8 cellular contexts compared by ENCODE assay signal in genomic region chr3:169812124-169812843, GRCh38. TPM values are rescaled to one million over a fixed set of nuclear protein-coding genes. Genes with fewer than 3 reads are reported as not detected.
DNase-seq lines count a peak whose midpoint lies in the region; ATAC-seq lines count a peak whose summit lies in the region.

No MANE protein-coding gene starts in this region.

- H3K9ac ChIP-seq in endocrine pancreas (ENCODE audit: control insufficient read depth, insufficient read depth, low read length) = peak overlapping the region; percentile 77

- peaks cover 11% of the 10 kb centered on the region for H3K36me3 Mint-ChIP-seq in activated CD4-positive, alpha-beta memory T cell treated with anti-CD3 and anti-CD28 coated beads, Interleukin-2, amount 10 ng/mL, durations not matched to agents 7 days and 5 days (ENCODE audit: low read depth)

- 25 to 35% methylated on average over 47 to 59 of the region's 59 CpGs for WGBS in mesodermal cell (ENCODE audit: insufficient coverage in 2 of 2), 2 experiments

- peaks cover 5% of the 10 kb centered on the region for H3K4me1 ChIP-seq in endocrine pancreas (ENCODE audit: control insufficient read depth, insufficient read depth, low read length)
- H3K4me1 ChIP-seq in mesodermal cell (ENCODE audit: control insufficient read depth, insufficient read depth, low read length, poor library complexity, severe bottlenecking) = peaks cover 6% of the 10 kb centered on the region

- H3K9me3 Mint-ChIP-seq in activated CD4-positive, alpha-beta memory T cell treated with anti-CD3 and anti-CD28 coated beads, Interleukin-2, amount 10 ng/mL, durations not matched to agents 7 days and 5 days = peaks cover 9% of the 10 kb centered on the region

- POLR2A ChIA-PET in activated CD4-positive, alpha-beta memory T cell treated with anti-CD3 and anti-CD28 coated beads, Interleukin-2, amount 10 ng/mL, durations not matched to agents 7 days and 5 days (lab: Charles Lee) = interaction anchor here (1.0 to 6.4 kb wide), 9 partner anchors 9 to 1057 kb away, joined by 3 to 83 read pairs (median 6); partner anchors contain the start of genes ACTRT3, MYNN, SEC62 and TERC

- peak overlapping the region; percentile 70 for H3K4me3 Mint-ChIP-seq in activated CD4-positive, alpha-beta memory T cell treated with anti-CD3 and anti-CD28 coated beads, Interleukin-2, amount 10 ng/mL, durations not matched to agents 7 days and 5 days

- H3K27ac ChIP-seq in mesodermal cell (ENCODE audit: low read depth, low read length, severe bottlenecking) = peak overlapping the region; percentile 62

- peak overlapping the region; percentile 81 for H3K4me3 ChIP-seq in endocrine pancreas (ENCODE audit: control insufficient read depth, insufficient read depth, low read length)
- H3K4me3 ChIP-seq in mesodermal cell (ENCODE audit: extremely low read depth, insufficient read depth, low read length, poor library complexity, severe bottlenecking) = peak overlapping the region; percentile 40

- no peaks in the 10 kb centered on the region for H3K27me3 ChIP-seq in endocrine pancreas (ENCODE audit: control insufficient read depth, insufficient read depth, low read length)

- DNase-seq in NCI-H524 (lab: John Stamatoyannopoulos, UW) (peak; percentile 73 to 84), NCI-H524 treated with DMSO at 0.1 percent for 48 hours (lab: John Stamatoyannopoulos, UW) (no peak), NCI-H2107 treated with DMSO at 0.1 percent for 48 hours (lab: John Stamatoyannopoulos, UW; ENCODE audit: unreplicated experiment) (peak; percentile 64)
- DNase-seq in activated CD4-positive, alpha-beta memory T cell treated with anti-CD3 and anti-CD28 coated beads, Interleukin-2, amount 10 ng/mL, durations not matched to agents 7 days and 5 days = peak; percentile 73
- DNase-seq in stimulated activated CD8-positive, alpha-beta memory T cell treated with anti-CD3 and anti-CD28 coated beads, Interleukin-12 subunit alpha, Interleukin-12 subunit beta, amount 100 ng/mL, for 4 hours (ENCODE audit: low read depth) = peak; percentile 30

- no peaks in the 10 kb centered on the region for H3K36me3 ChIP-seq in endocrine pancreas (ENCODE audit: control insufficient read depth, insufficient read depth, low read length)
- no peaks in the 10 kb centered on the region for H3K36me3 ChIP-seq in mesodermal cell (ENCODE audit: control insufficient read depth, insufficient read depth, low read length)

- CTCF ChIA-PET in activated CD4-positive, alpha-beta memory T cell treated with anti-CD3 and anti-CD28 coated beads, Interleukin-2, amount 10 ng/mL, durations not matched to agents 7 days and 5 days (lab: Charles Lee) = interaction anchor here (0.7 to 3.0 kb wide), 9 partner anchors 10 to 563 kb away, joined by 3 to 10 read pairs (median 4); partner anchors contain the start of genes MYNN and SEC62

- peaks cover 53% of the 10 kb centered on the region for H3K4me1 Mint-ChIP-seq in activated CD4-positive, alpha-beta memory T cell treated with anti-CD3 and anti-CD28 coated beads, Interleukin-2, amount 10 ng/mL, durations not matched to agents 7 days and 5 days

- peak overlapping the region; percentile 83 for H3K27ac Mint-ChIP-seq in activated CD4-positive, alpha-beta memory T cell treated with anti-CD3 and anti-CD28 coated beads, Interleukin-2, amount 10 ng/mL, durations not matched to agents 7 days and 5 days

- peak; percentile 66 for ATAC-seq in HG02885 (IDR thresholded peaks at IDR 0.05; ENCODE audit: poor library complexity, unreplicated experiment)

- H3K9me3 ChIP-seq in endocrine pancreas (ENCODE audit: control insufficient read depth, low read length) (peaks cover 5% of the 10 kb centered on the region), mesodermal cell (ENCODE audit: control insufficient read depth, low read length) (peaks cover 13% of the 10 kb centered on the region)

- H3K27me3 Mint-ChIP-seq in activated CD4-positive, alpha-beta memory T cell treated with anti-CD3 and anti-CD28 coated beads, Interleukin-2, amount 10 ng/mL, durations not matched to agents 7 days and 5 days = peaks cover 10% of the 10 kb centered on the region

RNA-seq across cellular contexts. Expression of gene LRRIQ4, which starts 0.4 kb away (rescaled TPM):
- total RNA-seq in activated CD4-positive, alpha-beta memory T cell treated with anti-CD3 and anti-CD28 coated beads, Interleukin-2, amount 10 ng/mL, durations not matched to agents 7 days and 5 days = not detected
- not detected for polyA plus RNA-seq in mesodermal cell (2013, experiment 1 of 2)
- not detected for polyA plus RNA-seq in mesodermal cell (2013, experiment 2 of 2)

RNA-seq across cellular contexts. Expression of gene LRRC34, which starts 0.4 kb away (rescaled TPM):
- total RNA-seq in activated CD4-positive, alpha-beta memory T cell treated with anti-CD3 and anti-CD28 coated beads, Interleukin-2, amount 10 ng/mL, durations not matched to agents 7 days and 5 days = 1 to 10 TPM; 5.6 to 6.0 TPM
- 2.4 TPM for polyA plus RNA-seq in mesodermal cell (2013, experiment 1 of 2)
- polyA plus RNA-seq in mesodermal cell (2013, experiment 2 of 2) = 2.4 TPM

RNA-seq across cellular contexts. Expression of gene MYNN, which starts 39.1 kb away (rescaled TPM):
- 10 to 100 TPM; 14.9 to 15.6 TPM for total RNA-seq in activated CD4-positive, alpha-beta memory T cell treated with anti-CD3 and anti-CD28 coated beads, Interleukin-2, amount 10 ng/mL, durations not matched to agents 7 days and 5 days
- polyA plus RNA-seq in mesodermal cell (2013, experiment 1 of 2) = 17.6 TPM
- 18.2 TPM for polyA plus RNA-seq in mesodermal cell (2013, experiment 2 of 2)

RNA-seq across cellular contexts. Expression of gene ACTRT3, which starts 42.9 kb away (rescaled TPM):
- under 1 TPM; 0.43 to 0.58 TPM for total RNA-seq in activated CD4-positive, alpha-beta memory T cell treated with anti-CD3 and anti-CD28 coated beads, Interleukin-2, amount 10 ng/mL, durations not matched to agents 7 days and 5 days
- polyA plus RNA-seq in mesodermal cell (2013, experiment 1 of 2) = 0.41 TPM
- polyA plus RNA-seq in mesodermal cell (2013, experiment 2 of 2) = 0.20 TPM

RNA-seq across cellular contexts. Expression of gene TERC, which starts 47.4 kb away (rescaled TPM):
- 1 to 10 TPM; 1.9 to 4.0 TPM for total RNA-seq in activated CD4-positive, alpha-beta memory T cell treated with anti-CD3 and anti-CD28 coated beads, Interleukin-2, amount 10 ng/mL, durations not matched to agents 7 days and 5 days
- polyA plus RNA-seq in mesodermal cell (2013, experiment 1 of 2) = 6.3 TPM
- 1.9 TPM for polyA plus RNA-seq in mesodermal cell (2013, experiment 2 of 2)
